In genomic region chrX:120452131-120452530, GRCh38 we compare ENCODE assay signal across 8 cellular contexts. TPM values are rescaled to one million over a fixed set of nuclear protein-coding genes. Genes with fewer than 3 reads are reported as not detected.
DNase-seq lines count a peak whose midpoint lies in the region; ATAC-seq and TF ChIP-seq lines count a peak whose summit lies in the region.

No MANE protein-coding gene starts in this region.

- ATAC-seq in GM19328 (IDR thresholded peaks at IDR 0.05; ENCODE audit: unreplicated experiment) (no peak), GM18502 (IDR thresholded peaks at IDR 0.05; ENCODE audit: poor library complexity, unreplicated experiment) (no peak)

- DNase-seq in activated CD4-positive, alpha-beta T cell treated with anti-CD3 and anti-CD28 coated beads, Interleukin-2, amount 10 ng/mL, durations not matched to agents 24 days and 14 days = peak; percentile 59
- DNase-seq in activated CD4-positive, alpha-beta T cell treated with anti-CD3 and anti-CD28 coated beads for 1 hour = no peak
- peak; percentile 8 for DNase-seq in NCI-H2107 treated with DMSO at 0.1 percent for 48 hours (lab: John Stamatoyannopoulos, UW; ENCODE audit: unreplicated experiment)
- DNase-seq in dedifferentiated amniotic fluid mesenchymal stem cell (ENCODE audit: extremely low spot score) = peak; percentile 18
- DNase-seq in neural progenitor cell (ENCODE audit: low spot score) = peak; percentile 46
- DNase-seq in UCSD-AML1 (lab: John Stamatoyannopoulos, UW; ENCODE audit: unreplicated experiment) = no peak

- TF ChIP-seq CTCF in neural progenitor cell (IDR thresholded peaks at IDR 0.05) = peak; percentile 46

- no peak overlapping the region for H3K9ac ChIP-seq in neural progenitor cell

- no peaks in the 10 kb centered on the region for H3K4me1 ChIP-seq in neural progenitor cell

- H3K9me3 Mint-ChIP-seq in activated CD4-positive, alpha-beta T cell treated with anti-CD3 and anti-CD28 coated beads, Interleukin-2, amount 10 ng/mL, durations not matched to agents 24 days and 14 days = no peaks in the 10 kb centered on the region
- H3K9me3 Mint-ChIP-seq in neural progenitor cell = no peaks in the 10 kb centered on the region

- H2AFZ ChIP-seq in neural progenitor cell (replicated peaks) = no peak overlapping the region

- H3K9me3 ChIP-seq in neural progenitor cell (ENCODE audit: low read depth) = peaks cover 13% of the 10 kb centered on the region

- intact Hi-C loops in activated CD4-positive, alpha-beta T cell treated with anti-CD3 and anti-CD28 coated beads, Interleukin-2, amount 10 ng/mL, durations not matched to agents 24 days and 14 days (cut with micrococcal nuclease) = loop anchor here (10.0 kb wide), 1 partner anchor 87 kb away; the partner anchor contains the start of gene ATP1B4

- H3K27me3 Mint-ChIP-seq in activated CD4-positive, alpha-beta T cell treated with anti-CD3 and anti-CD28 coated beads, Interleukin-2, amount 10 ng/mL, durations not matched to agents 24 days and 14 days = no peaks in the 10 kb centered on the region
- no peaks in the 10 kb centered on the region for H3K27me3 Mint-ChIP-seq in neural progenitor cell (ENCODE audit: insufficient read depth, low read depth)

- H3F3A ChIP-seq in neural progenitor cell (ENCODE audit: low read depth) = no peaks in the 10 kb centered on the region

- peaks cover 14% of the 10 kb centered on the region for H3K4me1 Mint-ChIP-seq in activated CD4-positive, alpha-beta T cell treated with anti-CD3 and anti-CD28 coated beads, Interleukin-2, amount 10 ng/mL, durations not matched to agents 24 days and 14 days
- H3K4me1 Mint-ChIP-seq in neural progenitor cell = no peaks in the 10 kb centered on the region

- no peak overlapping the region for H3K27ac ChIP-seq in neural progenitor cell

- H3K27me3 ChIP-seq in neural progenitor cell = no peaks in the 10 kb centered on the region

- H3K36me3 Mint-ChIP-seq in activated CD4-positive, alpha-beta T cell treated with anti-CD3 and anti-CD28 coated beads, Interleukin-2, amount 10 ng/mL, durations not matched to agents 24 days and 14 days (ENCODE audit: low read depth) = peaks cover 17% of the 10 kb centered on the region
- no peaks in the 10 kb centered on the region for H3K36me3 Mint-ChIP-seq in neural progenitor cell

- no peak overlapping the region for H3K4me3 ChIP-seq in neural progenitor cell

- H3K4me2 ChIP-seq in neural progenitor cell = no peak overlapping the region

- H4K20me1 ChIP-seq in neural progenitor cell (ENCODE audit: low read depth) = no peaks in the 10 kb centered on the region

- H3K4me3 Mint-ChIP-seq in activated CD4-positive, alpha-beta T cell treated with anti-CD3 and anti-CD28 coated beads, Interleukin-2, amount 10 ng/mL, durations not matched to agents 24 days and 14 days = no peak overlapping the region
- H3K4me3 Mint-ChIP-seq in neural progenitor cell = no peak overlapping the region

- no peaks in the 10 kb centered on the region for H3K79me2 ChIP-seq in neural progenitor cell (ENCODE audit: low read depth)

- H3K36me3 ChIP-seq in neural progenitor cell = peaks cover 4% of the 10 kb centered on the region

- peak overlapping the region; percentile 19 for H3K27ac Mint-ChIP-seq in activated CD4-positive, alpha-beta T cell treated with anti-CD3 and anti-CD28 coated beads, Interleukin-2, amount 10 ng/mL, durations not matched to agents 24 days and 14 days
- H3K27ac Mint-ChIP-seq in neural progenitor cell = no peak overlapping the region

RNA-seq across cellular contexts. Expression of gene LAMP2, which starts 17.0 kb away (rescaled TPM):
- 42.6 and 44.3 TPM in 2 replicates for total RNA-seq in activated CD4-positive, alpha-beta T cell treated with anti-CD3 and anti-CD28 coated beads, Interleukin-2, amount 10 ng/mL, durations not matched to agents 24 days and 14 days
- total RNA-seq in neural progenitor cell (ENCODE audit: low replicate concordance) = 20.4 and 29.6 TPM in 2 replicates

Comparison
In these comparisons a context has a peak if more than half of its experiments do, and no peak if none do; other contexts are left out.
1. DNase-seq: peak in activated CD4-positive, alpha-beta T cell treated with anti-CD3 and anti-CD28 coated beads, Interleukin-2, amount 10 ng/mL, durations not matched to agents 24 days and 14 days (single experiment), NCI-H2107 treated with DMSO at 0.1 percent for 48 hours (single experiment), dedifferentiated amniotic fluid mesenchymal stem cell (single experiment) and neural progenitor cell (single experiment); none in activated CD4-positive, alpha-beta T cell treated with anti-CD3 and anti-CD28 coated beads for 1 hour (single experiment) and UCSD-AML1 (single experiment).